ENCODE assay signal across 1 cellular context in the genomic region with DNA sequence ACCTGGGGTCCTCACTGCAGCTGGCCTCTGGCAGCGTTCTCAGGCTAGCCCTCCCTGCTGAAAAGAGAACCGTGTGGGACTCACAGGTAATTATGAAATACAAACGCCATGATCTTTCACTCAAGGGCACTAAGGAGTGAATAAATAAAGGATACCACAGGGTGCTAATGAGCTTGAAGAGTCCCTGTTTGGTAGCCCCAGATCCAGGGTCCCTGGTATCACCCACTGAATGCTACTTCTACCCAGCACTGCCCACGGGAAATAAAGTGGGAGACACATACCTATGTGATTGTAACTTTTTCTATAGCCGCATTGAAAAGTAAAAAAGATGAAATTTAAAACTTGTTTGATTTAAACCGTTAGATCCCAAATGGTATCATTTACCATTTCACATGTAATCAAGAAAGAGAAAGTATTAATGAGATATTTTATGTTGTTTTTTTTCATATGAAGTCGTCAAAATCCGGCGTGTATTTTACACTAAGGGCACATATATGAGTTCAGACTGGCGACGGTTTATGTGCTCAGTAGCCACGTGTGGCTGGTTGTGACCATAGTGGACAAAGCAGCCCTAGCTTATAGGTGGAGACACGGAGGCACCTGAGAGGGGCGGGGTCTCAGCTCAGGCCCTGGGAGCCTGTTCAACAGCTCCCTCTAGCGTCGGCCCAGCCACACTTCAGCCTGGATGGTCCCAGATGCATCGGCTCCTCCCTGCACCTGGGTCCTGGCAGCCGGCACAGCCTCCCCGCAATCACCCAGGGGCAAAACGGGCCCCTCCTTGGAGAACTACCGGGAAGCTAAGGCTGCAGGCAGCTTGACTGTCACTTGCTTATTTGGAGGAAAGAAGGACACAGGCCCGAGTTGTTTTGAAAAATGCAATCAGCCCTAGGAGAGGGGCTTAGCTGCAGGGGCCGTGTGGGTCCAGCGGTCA.
A peak's percentile ranks its signal among the peaks of the same experiment; 100 is the strongest.
TF ChIP-seq lines count a peak whose summit lies in the region.

No MANE protein-coding gene starts in this region.

TF ChIP-seq in GM12878, 131 proteins besides CTCF, POLR2A, EP300 and RAD21 (continued from another document and continues in another):
- TF ChIP-seq, protein P1, sequence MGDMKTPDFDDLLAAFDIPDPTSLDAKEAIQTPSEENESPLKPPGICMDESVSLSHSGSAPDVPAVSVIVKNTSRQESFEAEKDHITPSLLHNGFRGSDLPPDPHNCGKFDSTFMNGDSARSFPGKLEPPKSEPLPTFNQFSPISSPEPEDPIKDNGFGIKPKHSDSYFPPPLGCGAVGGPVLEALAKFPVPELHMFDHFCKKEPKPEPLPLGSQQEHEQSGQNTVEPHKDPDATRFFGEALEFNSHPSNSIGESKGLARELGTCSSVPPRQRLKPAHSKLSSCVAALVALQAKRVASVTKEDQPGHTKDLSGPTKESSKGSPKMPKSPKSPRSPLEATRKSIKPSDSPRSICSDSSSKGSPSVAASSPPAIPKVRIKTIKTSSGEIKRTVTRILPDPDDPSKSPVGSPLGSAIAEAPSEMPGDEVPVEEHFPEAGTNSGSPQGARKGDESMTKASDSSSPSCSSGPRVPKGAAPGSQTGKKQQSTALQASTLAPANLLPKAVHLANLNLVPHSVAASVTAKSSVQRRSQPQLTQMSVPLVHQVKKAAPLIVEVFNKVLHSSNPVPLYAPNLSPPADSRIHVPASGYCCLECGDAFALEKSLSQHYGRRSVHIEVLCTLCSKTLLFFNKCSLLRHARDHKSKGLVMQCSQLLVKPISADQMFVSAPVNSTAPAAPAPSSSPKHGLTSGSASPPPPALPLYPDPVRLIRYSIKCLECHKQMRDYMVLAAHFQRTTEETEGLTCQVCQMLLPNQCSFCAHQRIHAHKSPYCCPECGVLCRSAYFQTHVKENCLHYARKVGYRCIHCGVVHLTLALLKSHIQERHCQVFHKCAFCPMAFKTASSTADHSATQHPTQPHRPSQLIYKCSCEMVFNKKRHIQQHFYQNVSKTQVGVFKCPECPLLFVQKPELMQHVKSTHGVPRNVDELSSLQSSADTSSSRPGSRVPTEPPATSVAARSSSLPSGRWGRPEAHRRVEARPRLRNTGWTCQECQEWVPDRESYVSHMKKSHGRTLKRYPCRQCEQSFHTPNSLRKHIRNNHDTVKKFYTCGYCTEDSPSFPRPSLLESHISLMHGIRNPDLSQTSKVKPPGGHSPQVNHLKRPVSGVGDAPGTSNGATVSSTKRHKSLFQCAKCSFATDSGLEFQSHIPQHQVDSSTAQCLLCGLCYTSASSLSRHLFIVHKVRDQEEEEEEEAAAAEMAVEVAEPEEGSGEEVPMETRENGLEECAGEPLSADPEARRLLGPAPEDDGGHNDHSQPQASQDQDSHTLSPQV (IDR thresholded peaks at IDR 0.05) = no peak
- no peak for TF ChIP-seq POLR2AphosphoS2 (IDR thresholded peaks at IDR 0.05; ENCODE audit: low read depth, low read length)
- TF ChIP-seq ZNF24 (IDR thresholded peaks at IDR 0.05) = no peak
- 0 out of 2 replicates have a peak, but pooled peaks have one; percentile 13 for TF ChIP-seq CBX5 (IDR thresholded peaks at IDR 0.05; ENCODE audit: low read depth)
- TF ChIP-seq POLR2AphosphoS5 (IDR thresholded peaks at IDR 0.05; ENCODE audit: low read length) = no peak
- TF ChIP-seq, protein P2, sequence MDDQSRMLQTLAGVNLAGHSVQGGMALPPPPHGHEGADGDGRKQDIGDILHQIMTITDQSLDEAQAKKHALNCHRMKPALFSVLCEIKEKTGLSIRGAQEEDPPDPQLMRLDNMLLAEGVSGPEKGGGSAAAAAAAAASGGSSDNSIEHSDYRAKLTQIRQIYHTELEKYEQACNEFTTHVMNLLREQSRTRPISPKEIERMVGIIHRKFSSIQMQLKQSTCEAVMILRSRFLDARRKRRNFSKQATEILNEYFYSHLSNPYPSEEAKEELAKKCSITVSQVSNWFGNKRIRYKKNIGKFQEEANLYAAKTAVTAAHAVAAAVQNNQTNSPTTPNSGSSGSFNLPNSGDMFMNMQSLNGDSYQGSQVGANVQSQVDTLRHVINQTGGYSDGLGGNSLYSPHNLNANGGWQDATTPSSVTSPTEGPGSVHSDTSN (IDR thresholded peaks at IDR 0.05; ENCODE audit: insufficient replicate concordance, low read depth, low read length) = no peak
- TF ChIP-seq GATAD2B (conservative IDR thresholded peaks at IDR 0.05; ENCODE audit: low read depth) = peak; percentile 29
- no peak for TF ChIP-seq TAF1 (IDR thresholded peaks at IDR 0.05; ENCODE audit: borderline replicate concordance, low read depth, low read length)
- no peak for TF ChIP-seq SUPT20H (IDR thresholded peaks at IDR 0.05; ENCODE audit: borderline replicate concordance, control insufficient read depth, low read depth, low read length)
- peak; percentile 22; the same call in 1 of the 2 replicates for TF ChIP-seq RB1 (IDR thresholded peaks at IDR 0.05; ENCODE audit: borderline replicate concordance)
- no peak for TF ChIP-seq MEF2A (IDR thresholded peaks at IDR 0.05; ENCODE audit: insufficient read depth, low read depth, low read length)
- TF ChIP-seq, protein P3, sequence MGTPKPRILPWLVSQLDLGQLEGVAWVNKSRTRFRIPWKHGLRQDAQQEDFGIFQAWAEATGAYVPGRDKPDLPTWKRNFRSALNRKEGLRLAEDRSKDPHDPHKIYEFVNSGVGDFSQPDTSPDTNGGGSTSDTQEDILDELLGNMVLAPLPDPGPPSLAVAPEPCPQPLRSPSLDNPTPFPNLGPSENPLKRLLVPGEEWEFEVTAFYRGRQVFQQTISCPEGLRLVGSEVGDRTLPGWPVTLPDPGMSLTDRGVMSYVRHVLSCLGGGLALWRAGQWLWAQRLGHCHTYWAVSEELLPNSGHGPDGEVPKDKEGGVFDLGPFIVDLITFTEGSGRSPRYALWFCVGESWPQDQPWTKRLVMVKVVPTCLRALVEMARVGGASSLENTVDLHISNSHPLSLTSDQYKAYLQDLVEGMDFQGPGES (IDR thresholded peaks at IDR 0.05) = no peak
- TF ChIP-seq TCF3 (IDR thresholded peaks at IDR 0.05; ENCODE audit: borderline replicate concordance, insufficient read depth, low read depth, low read length) = peak; percentile 73; the same call in 1 of the 2 replicates
- TF ChIP-seq, protein P4, sequence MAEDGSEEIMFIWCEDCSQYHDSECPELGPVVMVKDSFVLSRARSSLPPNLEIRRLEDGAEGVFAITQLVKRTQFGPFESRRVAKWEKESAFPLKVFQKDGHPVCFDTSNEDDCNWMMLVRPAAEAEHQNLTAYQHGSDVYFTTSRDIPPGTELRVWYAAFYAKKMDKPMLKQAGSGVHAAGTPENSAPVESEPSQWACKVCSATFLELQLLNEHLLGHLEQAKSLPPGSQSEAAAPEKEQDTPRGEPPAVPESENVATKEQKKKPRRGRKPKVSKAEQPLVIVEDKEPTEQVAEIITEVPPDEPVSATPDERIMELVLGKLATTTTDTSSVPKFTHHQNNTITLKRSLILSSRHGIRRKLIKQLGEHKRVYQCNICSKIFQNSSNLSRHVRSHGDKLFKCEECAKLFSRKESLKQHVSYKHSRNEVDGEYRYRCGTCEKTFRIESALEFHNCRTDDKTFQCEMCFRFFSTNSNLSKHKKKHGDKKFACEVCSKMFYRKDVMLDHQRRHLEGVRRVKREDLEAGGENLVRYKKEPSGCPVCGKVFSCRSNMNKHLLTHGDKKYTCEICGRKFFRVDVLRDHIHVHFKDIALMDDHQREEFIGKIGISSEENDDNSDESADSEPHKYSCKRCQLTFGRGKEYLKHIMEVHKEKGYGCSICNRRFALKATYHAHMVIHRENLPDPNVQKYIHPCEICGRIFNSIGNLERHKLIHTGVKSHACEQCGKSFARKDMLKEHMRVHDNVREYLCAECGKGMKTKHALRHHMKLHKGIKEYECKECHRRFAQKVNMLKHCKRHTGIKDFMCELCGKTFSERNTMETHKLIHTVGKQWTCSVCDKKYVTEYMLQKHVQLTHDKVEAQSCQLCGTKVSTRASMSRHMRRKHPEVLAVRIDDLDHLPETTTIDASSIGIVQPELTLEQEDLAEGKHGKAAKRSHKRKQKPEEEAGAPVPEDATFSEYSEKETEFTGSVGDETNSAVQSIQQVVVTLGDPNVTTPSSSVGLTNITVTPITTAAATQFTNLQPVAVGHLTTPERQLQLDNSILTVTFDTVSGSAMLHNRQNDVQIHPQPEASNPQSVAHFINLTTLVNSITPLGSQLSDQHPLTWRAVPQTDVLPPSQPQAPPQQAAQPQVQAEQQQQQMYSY (CRISPR knock-in tag; IDR thresholded peaks at IDR 0.05) = no peak
- TF ChIP-seq NRF1 (conservative IDR thresholded peaks at IDR 0.05; ENCODE audit: low read depth, low read length) = no peak
- TF ChIP-seq WRNIP1 (IDR thresholded peaks at IDR 0.05; ENCODE audit: borderline replicate concordance, low read depth, low read length) = no peak
- TF ChIP-seq, protein P5, sequence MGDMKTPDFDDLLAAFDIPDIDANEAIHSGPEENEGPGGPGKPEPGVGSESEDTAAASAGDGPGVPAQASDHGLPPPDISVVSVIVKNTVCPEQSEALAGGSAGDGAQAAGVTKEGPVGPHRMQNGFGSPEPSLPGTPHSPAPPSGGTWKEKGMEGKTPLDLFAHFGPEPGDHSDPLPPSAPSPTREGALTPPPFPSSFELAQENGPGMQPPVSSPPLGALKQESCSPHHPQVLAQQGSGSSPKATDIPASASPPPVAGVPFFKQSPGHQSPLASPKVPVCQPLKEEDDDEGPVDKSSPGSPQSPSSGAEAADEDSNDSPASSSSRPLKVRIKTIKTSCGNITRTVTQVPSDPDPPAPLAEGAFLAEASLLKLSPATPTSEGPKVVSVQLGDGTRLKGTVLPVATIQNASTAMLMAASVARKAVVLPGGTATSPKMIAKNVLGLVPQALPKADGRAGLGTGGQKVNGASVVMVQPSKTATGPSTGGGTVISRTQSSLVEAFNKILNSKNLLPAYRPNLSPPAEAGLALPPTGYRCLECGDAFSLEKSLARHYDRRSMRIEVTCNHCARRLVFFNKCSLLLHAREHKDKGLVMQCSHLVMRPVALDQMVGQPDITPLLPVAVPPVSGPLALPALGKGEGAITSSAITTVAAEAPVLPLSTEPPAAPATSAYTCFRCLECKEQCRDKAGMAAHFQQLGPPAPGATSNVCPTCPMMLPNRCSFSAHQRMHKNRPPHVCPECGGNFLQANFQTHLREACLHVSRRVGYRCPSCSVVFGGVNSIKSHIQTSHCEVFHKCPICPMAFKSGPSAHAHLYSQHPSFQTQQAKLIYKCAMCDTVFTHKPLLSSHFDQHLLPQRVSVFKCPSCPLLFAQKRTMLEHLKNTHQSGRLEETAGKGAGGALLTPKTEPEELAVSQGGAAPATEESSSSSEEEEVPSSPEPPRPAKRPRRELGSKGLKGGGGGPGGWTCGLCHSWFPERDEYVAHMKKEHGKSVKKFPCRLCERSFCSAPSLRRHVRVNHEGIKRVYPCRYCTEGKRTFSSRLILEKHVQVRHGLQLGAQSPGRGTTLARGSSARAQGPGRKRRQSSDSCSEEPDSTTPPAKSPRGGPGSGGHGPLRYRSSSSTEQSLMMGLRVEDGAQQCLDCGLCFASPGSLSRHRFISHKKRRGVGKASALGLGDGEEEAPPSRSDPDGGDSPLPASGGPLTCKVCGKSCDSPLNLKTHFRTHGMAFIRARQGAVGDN (IDR thresholded peaks at IDR 0.05) = peak; percentile 86
- TF ChIP-seq, protein P6, sequence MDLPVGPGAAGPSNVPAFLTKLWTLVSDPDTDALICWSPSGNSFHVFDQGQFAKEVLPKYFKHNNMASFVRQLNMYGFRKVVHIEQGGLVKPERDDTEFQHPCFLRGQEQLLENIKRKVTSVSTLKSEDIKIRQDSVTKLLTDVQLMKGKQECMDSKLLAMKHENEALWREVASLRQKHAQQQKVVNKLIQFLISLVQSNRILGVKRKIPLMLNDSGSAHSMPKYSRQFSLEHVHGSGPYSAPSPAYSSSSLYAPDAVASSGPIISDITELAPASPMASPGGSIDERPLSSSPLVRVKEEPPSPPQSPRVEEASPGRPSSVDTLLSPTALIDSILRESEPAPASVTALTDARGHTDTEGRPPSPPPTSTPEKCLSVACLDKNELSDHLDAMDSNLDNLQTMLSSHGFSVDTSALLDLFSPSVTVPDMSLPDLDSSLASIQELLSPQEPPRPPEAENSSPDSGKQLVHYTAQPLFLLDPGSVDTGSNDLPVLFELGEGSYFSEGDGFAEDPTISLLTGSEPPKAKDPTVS (IDR thresholded peaks at IDR 0.05; ENCODE audit: low read depth, low read length) = no peak
- no peak for TF ChIP-seq KLF5 (IDR thresholded peaks at IDR 0.05; ENCODE audit: partially characterized antibody)
- no peak for TF ChIP-seq CBX3 (IDR thresholded peaks at IDR 0.05; ENCODE audit: borderline replicate concordance, low read depth)
- no peak for TF ChIP-seq PAX5 (IDR thresholded peaks at IDR 0.05; ENCODE audit: borderline replicate concordance, low read depth, low read length)
- no peak for TF ChIP-seq KDM1A (IDR thresholded peaks at IDR 0.05; ENCODE audit: borderline replicate concordance)
- TF ChIP-seq, protein P7, sequence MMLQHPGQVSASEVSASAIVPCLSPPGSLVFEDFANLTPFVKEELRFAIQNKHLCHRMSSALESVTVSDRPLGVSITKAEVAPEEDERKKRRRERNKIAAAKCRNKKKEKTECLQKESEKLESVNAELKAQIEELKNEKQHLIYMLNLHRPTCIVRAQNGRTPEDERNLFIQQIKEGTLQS (IDR thresholded peaks at IDR 0.05; ENCODE audit: borderline replicate concordance, extremely low read depth, low read depth, low read length) = no peak
- TF ChIP-seq, protein P8, sequence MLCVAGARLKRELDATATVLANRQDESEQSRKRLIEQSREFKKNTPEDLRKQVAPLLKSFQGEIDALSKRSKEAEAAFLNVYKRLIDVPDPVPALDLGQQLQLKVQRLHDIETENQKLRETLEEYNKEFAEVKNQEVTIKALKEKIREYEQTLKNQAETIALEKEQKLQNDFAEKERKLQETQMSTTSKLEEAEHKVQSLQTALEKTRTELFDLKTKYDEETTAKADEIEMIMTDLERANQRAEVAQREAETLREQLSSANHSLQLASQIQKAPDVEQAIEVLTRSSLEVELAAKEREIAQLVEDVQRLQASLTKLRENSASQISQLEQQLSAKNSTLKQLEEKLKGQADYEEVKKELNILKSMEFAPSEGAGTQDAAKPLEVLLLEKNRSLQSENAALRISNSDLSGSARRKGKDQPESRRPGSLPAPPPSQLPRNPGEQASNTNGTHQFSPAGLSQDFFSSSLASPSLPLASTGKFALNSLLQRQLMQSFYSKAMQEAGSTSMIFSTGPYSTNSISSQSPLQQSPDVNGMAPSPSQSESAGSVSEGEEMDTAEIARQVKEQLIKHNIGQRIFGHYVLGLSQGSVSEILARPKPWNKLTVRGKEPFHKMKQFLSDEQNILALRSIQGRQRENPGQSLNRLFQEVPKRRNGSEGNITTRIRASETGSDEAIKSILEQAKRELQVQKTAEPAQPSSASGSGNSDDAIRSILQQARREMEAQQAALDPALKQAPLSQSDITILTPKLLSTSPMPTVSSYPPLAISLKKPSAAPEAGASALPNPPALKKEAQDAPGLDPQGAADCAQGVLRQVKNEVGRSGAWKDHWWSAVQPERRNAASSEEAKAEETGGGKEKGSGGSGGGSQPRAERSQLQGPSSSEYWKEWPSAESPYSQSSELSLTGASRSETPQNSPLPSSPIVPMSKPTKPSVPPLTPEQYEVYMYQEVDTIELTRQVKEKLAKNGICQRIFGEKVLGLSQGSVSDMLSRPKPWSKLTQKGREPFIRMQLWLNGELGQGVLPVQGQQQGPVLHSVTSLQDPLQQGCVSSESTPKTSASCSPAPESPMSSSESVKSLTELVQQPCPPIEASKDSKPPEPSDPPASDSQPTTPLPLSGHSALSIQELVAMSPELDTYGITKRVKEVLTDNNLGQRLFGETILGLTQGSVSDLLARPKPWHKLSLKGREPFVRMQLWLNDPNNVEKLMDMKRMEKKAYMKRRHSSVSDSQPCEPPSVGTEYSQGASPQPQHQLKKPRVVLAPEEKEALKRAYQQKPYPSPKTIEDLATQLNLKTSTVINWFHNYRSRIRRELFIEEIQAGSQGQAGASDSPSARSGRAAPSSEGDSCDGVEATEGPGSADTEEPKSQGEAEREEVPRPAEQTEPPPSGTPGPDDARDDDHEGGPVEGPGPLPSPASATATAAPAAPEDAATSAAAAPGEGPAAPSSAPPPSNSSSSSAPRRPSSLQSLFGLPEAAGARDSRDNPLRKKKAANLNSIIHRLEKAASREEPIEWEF (IDR thresholded peaks at IDR 0.05; ENCODE audit: insufficient replicate concordance, low read depth, low read length) = no peak
- TF ChIP-seq NBN (IDR thresholded peaks at IDR 0.05) = peak; percentile 18; the same call in 1 of the 2 replicates
- TF ChIP-seq ZNF384 (IDR thresholded peaks at IDR 0.05; ENCODE audit: borderline replicate concordance, low read depth, low read length) = peak; percentile 54
- TF ChIP-seq CHD2 (IDR thresholded peaks at IDR 0.05; ENCODE audit: borderline replicate concordance, low read depth, low read length) = 0 out of 2 replicates have a peak, but pooled peaks have one; percentile 42
